21 cellular contexts compared by ENCODE assay signal in the genomic region with DNA sequence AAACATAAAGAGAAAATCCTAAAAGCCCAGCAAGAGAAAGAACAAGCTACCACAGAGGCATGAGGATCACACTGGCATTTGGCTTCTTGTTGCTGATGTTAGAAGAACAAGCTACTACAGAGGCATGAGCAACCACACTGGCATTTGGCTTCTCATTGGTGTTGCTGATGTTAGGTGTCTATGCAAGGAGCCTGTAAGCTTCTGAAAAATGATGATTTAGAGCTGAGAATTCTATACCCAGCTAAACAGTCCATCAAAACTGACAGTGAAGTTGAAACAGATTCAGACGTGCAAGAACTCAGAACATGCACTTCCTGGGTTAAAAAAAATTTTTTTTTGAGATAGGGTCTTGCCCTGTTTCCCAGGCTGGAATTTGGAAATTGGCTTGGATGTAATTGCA. TPM values are rescaled to one million over a fixed set of nuclear protein-coding genes. Genes with fewer than 3 reads are reported as not detected.
DNase-seq lines count a peak whose midpoint lies in the region; ATAC-seq, FAIRE-seq and TF ChIP-seq lines count a peak whose summit lies in the region.
"Had no signal": no experiment of that assay in that cellular context is flagged by ENCODE, and none has a peak within 500 bp of the region (broad histone marks: within the 10 kb centered on the region; RNA-seq: fewer than 3 reads in every experiment).

No MANE protein-coding gene starts in this region.

- no peak for ATAC-seq in HepG2
- ATAC-seq in right lobe of liver: no peak
- ATAC-seq in K562: no peak
- ATAC-seq: CD8-positive, alpha-beta T cell had no signal

- H2AFZ ChIP-seq in HepG2 (ENCODE audit: low read length): no peak overlapping the region
- no peak overlapping the region for H2AFZ ChIP-seq in K562 (ENCODE audit: low read depth, low read length)
- H2AFZ ChIP-seq in osteoblast (ENCODE audit: low read length): no peak overlapping the region
- H2AFZ ChIP-seq: GM23248 had no signal

- POLR2A ChIA-PET in HepG2 (lab: Yijun Ruan, JAX): no interaction called here
- POLR2A ChIA-PET in K562 (lab: Yijun Ruan, JAX): interaction anchor here (0.6 to 0.7 kb wide), 2 partner anchors 110 to 180 kb away, joined by 3 read pairs; no protein-coding TSS in a partner anchor

- H3K27ac Mint-ChIP-seq in osteocyte (ENCODE audit: unreplicated experiment): no peak overlapping the region
- H3K27ac Mint-ChIP-seq in mesothelial cell of epicardium: no peak overlapping the region
- H3K27ac Mint-ChIP-seq: B cell; CD4-positive, CD25-positive, alpha-beta regulatory T cell; CD8-positive, alpha-beta T cell had no signal

- H3K36me3 Mint-ChIP-seq in osteocyte (ENCODE audit: unreplicated experiment) (no peaks in the 10 kb centered on the region), mesothelial cell of epicardium (peaks cover 2% of the 10 kb centered on the region)
- H3K36me3 Mint-ChIP-seq: CD4-positive, CD25-positive, alpha-beta regulatory T cell; CD8-positive, alpha-beta T cell had no signal

- no peak overlapping the region for H3K4me3 Mint-ChIP-seq in osteocyte (ENCODE audit: unreplicated experiment)
- no peak overlapping the region for H3K4me3 Mint-ChIP-seq in mesothelial cell of epicardium
- H3K4me3 Mint-ChIP-seq: B cell; CD4-positive, CD25-positive, alpha-beta regulatory T cell; CD8-positive, alpha-beta T cell had no signal

- peaks cover 52% of the 10 kb centered on the region for H3K4me1 Mint-ChIP-seq in osteocyte (ENCODE audit: unreplicated experiment)
- H3K4me1 Mint-ChIP-seq in mesothelial cell of epicardium: peaks cover 35% of the 10 kb centered on the region

- intact Hi-C loops in HepG2 (cut with micrococcal nuclease; ENCODE audit: unreplicated experiment) (no loop called here), right lobe of liver (cut with DNase I) (no loop called here), K562 (cut with micrococcal nuclease) (no loop called here)

- no peaks in the 10 kb centered on the region for H3K36me3 ChIP-seq in HepG2 (replicated peaks in 1 of 2; ENCODE audit: control insufficient read depth in 1 of 2, insufficient read depth in 2 of 2, low read length in 2 of 2)
- no peaks in the 10 kb centered on the region for H3K36me3 ChIP-seq in right lobe of liver
- H3K36me3 ChIP-seq in K562 (ENCODE audit: control insufficient read depth, insufficient read depth, low read length): no peaks in the 10 kb centered on the region
- H3K36me3 ChIP-seq in osteoblast (ENCODE audit: insufficient read depth, low read length): no peaks in the 10 kb centered on the region
- H3K36me3 ChIP-seq: HAP-1 had no signal

- FAIRE-seq in HepG2 (lab: Jason Lieb, UNC) (no peak), K562 (lab: Jason Lieb, UNC) (no peak), GM12892 (lab: Jason Lieb, UNC) (no peak)
- FAIRE-seq: A204.1, G401.6, GM19239 had no signal

- H3K27me3 Mint-ChIP-seq in osteocyte (ENCODE audit: unreplicated experiment) (no peaks in the 10 kb centered on the region), mesothelial cell of epicardium (ENCODE audit: low read depth) (no peaks in the 10 kb centered on the region)
- H3K27me3 Mint-ChIP-seq: CD4-positive, CD25-positive, alpha-beta regulatory T cell had no signal

- no peaks in the 10 kb centered on the region for H3K9me1 ChIP-seq in K562 (ENCODE audit: control insufficient read depth, insufficient read depth, low read length)

- no peak overlapping the region for H3K4me3 ChIP-seq in HepG2 (replicated peaks in 1 of 3; ENCODE audit: insufficient read depth in 1 of 3, low read depth in 2 of 3, low read length in 3 of 3)
- no peak overlapping the region for H3K4me3 ChIP-seq in right lobe of liver
- H3K4me3 ChIP-seq in K562: no peak overlapping the region
- no peak overlapping the region for H3K4me3 ChIP-seq in osteoblast (ENCODE audit: insufficient read depth, low read length)
- H3K4me3 ChIP-seq: BLaER1, GM23248, HAP-1 had no signal

- H3K9ac ChIP-seq in HepG2 (ENCODE audit: insufficient read depth, low read depth, low read length): no peak overlapping the region
- no peak overlapping the region for H3K9ac ChIP-seq in K562 (ENCODE audit: insufficient read depth in 1 of 2, low read depth in 2 of 2, low read length in 2 of 2)
- H3K9ac ChIP-seq: BLaER1, GM23248 had no signal

- no peak for TF ChIP-seq POLR2A in HepG2 (IDR thresholded peaks at IDR 0.05; ENCODE audit: insufficient read depth in 1 of 2, low read depth in 2 of 2, low read length in 2 of 2)
- TF ChIP-seq POLR2A in right lobe of liver (IDR thresholded peaks at IDR 0.05): no peak
- TF ChIP-seq POLR2A in K562 (conservative IDR thresholded peaks at IDR 0.05): no peak
- no peak for TF ChIP-seq POLR2A in GM12892 (IDR thresholded peaks at IDR 0.05; ENCODE audit: low read depth, low read length)

- H3K9me3 Mint-ChIP-seq in osteocyte (ENCODE audit: unreplicated experiment) (peaks cover 8% of the 10 kb centered on the region), mesothelial cell of epicardium (peaks cover 11% of the 10 kb centered on the region)

- H3K4me2 ChIP-seq in HepG2 (ENCODE audit: low read depth, low read length): no peak overlapping the region
- no peak overlapping the region for H3K4me2 ChIP-seq in K562 (ENCODE audit: insufficient read depth, low read length)
- H3K4me2 ChIP-seq in osteoblast (ENCODE audit: insufficient read depth, low read length): no peak overlapping the region
- H3K4me2 ChIP-seq: BLaER1 had no signal

- H3K79me2 ChIP-seq in HepG2 (ENCODE audit: insufficient read depth, low read length): no peaks in the 10 kb centered on the region
- H3K79me2 ChIP-seq in K562 (ENCODE audit: control insufficient read depth, insufficient read depth, low read length): no peaks in the 10 kb centered on the region
- no peaks in the 10 kb centered on the region for H3K79me2 ChIP-seq in osteoblast (ENCODE audit: insufficient read depth, low read length)

- H3K27me3 ChIP-seq in HepG2 (ENCODE audit: control insufficient read depth in 1 of 2, insufficient read depth in 2 of 2, low read length in 2 of 2) (peaks cover 8 to 58% of the 10 kb centered on the region in 2 experiments), right lobe of liver (no peaks in the 10 kb centered on the region), K562 (ENCODE audit: control insufficient read depth in 2 of 2, insufficient read depth in 2 of 2, low read length in 2 of 2) (peaks cover 50 to 66% of the 10 kb centered on the region in 2 experiments), osteoblast (ENCODE audit: insufficient read depth, low read length) (peaks cover 3% of the 10 kb centered on the region)
- H3K27me3 ChIP-seq: BLaER1 had no signal

- WGBS in HepG2 (ENCODE audit: low lambda C conversion rate): 13% methylated on average over 1 of the region's 1 CpG
- 44% methylated on average over 1 of the region's 1 CpG for WGBS in right lobe of liver (ENCODE audit: insufficient coverage, low coverage, low lambda C conversion rate, missing lambda C conversion rate)
- WGBS in K562 (ENCODE audit: insufficient coverage, low coverage, missing lambda C conversion rate): 0% methylated on average over 1 of the region's 1 CpG

- in situ Hi-C loops in HepG2 (cut with HindIII; ENCODE audit: extremely low pct_ligation_motif_present, low pct_unique_long_range_greater_than_20kb) (no loop called here), K562 (cut with MboI) (no loop called here)

- H3K27ac ChIP-seq in HepG2 (ENCODE audit: extremely low read length, insufficient read depth, low read length) (no peak overlapping the region), right lobe of liver (no peak overlapping the region), K562 (ENCODE audit: extremely low read depth, low read depth, low read length) (no peak overlapping the region), osteoblast (ENCODE audit: low read depth, low read length) (no peak overlapping the region)
- H3K27ac ChIP-seq: 22Rv1, BLaER1, C4-2B, GM23248 had no signal

- TF ChIP-seq CTCF in HepG2 (CRISPR knock-in tag; IDR thresholded peaks at IDR 0.05) (no peak), right lobe of liver (IDR thresholded peaks at IDR 0.05) (no peak), K562 (IDR thresholded peaks at IDR 0.05 in 2 of 3, conservative IDR thresholded peaks at IDR 0.05 in 1 of 3; ENCODE audit: insufficient read depth in 2 of 3, low read depth in 1 of 3, low read length in 3 of 3) (no peak), osteoblast (IDR thresholded peaks at IDR 0.05; ENCODE audit: extremely low read depth, low read depth, low read length) (no peak), osteocyte (IDR thresholded peaks at IDR 0.05) (no peak), mesothelial cell of epicardium (IDR thresholded peaks at IDR 0.05; ENCODE audit: unreplicated experiment) (no peak)

- H3K9me3 ChIP-seq in HepG2 (ENCODE audit: low read length): peaks cover 15% of the 10 kb centered on the region
- no peaks in the 10 kb centered on the region for H3K9me3 ChIP-seq in right lobe of liver
- peaks cover 10% of the 10 kb centered on the region for H3K9me3 ChIP-seq in K562 (replicated peaks; ENCODE audit: control insufficient read depth, insufficient read depth, low read depth, low read length)
- peaks cover 9% of the 10 kb centered on the region for H3K9me3 ChIP-seq in osteoblast (ENCODE audit: low read depth, low read length)

- peaks cover 28% of the 10 kb centered on the region for H3K4me1 ChIP-seq in HepG2 (ENCODE audit: insufficient read depth, low read length)
- no peaks in the 10 kb centered on the region for H3K4me1 ChIP-seq in right lobe of liver
- H3K4me1 ChIP-seq in K562 (replicated peaks in 1 of 2; ENCODE audit: control insufficient read depth in 2 of 2, insufficient read depth in 2 of 2, low read length in 2 of 2): peaks cover 0 to 37% of the 10 kb centered on the region in 2 experiments; a peak in 1 of 5 replicates
- peaks cover 26% of the 10 kb centered on the region for H3K4me1 ChIP-seq in osteoblast (ENCODE audit: insufficient read depth, low read length)
- H3K4me1 ChIP-seq: Caco-2, HAP-1 had no signal

- TF ChIP-seq EP300 in HepG2 (IDR thresholded peaks at IDR 0.05; ENCODE audit: low read depth in 2 of 2, low read length in 2 of 2): no peak
- no peak for TF ChIP-seq EP300 in HepG2 (CRISPR knock-in tag; IDR thresholded peaks at IDR 0.05; ENCODE audit: borderline replicate concordance)
- TF ChIP-seq EP300 in K562 (IDR thresholded peaks at IDR 0.05; ENCODE audit: low read length): no peak

- TF ChIP-seq RAD21 in HepG2 (CRISPR knock-in tag; IDR thresholded peaks at IDR 0.05): no peak
- TF ChIP-seq RAD21 in K562 (CRISPR knock-in tag; conservative IDR thresholded peaks at IDR 0.05 in 1 of 2, IDR thresholded peaks at IDR 0.05 in 1 of 2): no peak

- H4K20me1 ChIP-seq in HepG2 (ENCODE audit: insufficient read depth, low read length) (no peaks in the 10 kb centered on the region), K562 (replicated peaks; ENCODE audit: control insufficient read depth, insufficient read depth, low read length) (no peaks in the 10 kb centered on the region; the same call in 1 of the 2 replicates), osteoblast (ENCODE audit: insufficient read depth, low read length) (no peaks in the 10 kb centered on the region)

- DNase-seq in HepG2 (ENCODE audit: low spot score) (no peak), right lobe of liver (no peak), K562 (ENCODE audit: extremely low read depth in 1 of 4, low spot score in 3 of 4) (no peak), osteoblast (ENCODE audit: insufficient read length, low spot score, missing footprints) (peak; percentile 79), osteocyte (ENCODE audit: extremely low spot score, unreplicated experiment) (no peak), GM12892 (ENCODE audit: insufficient read length) (no peak), mesothelial cell of epicardium (ENCODE audit: low spot score in 2 of 2, unreplicated experiment in 2 of 2) (no peak)
- DNase-seq: Caco-2; CD4-positive, CD25-positive, alpha-beta regulatory T cell; CD8-positive, alpha-beta T cell; DMS153; DND-41; GM23248 had no signal

- CTCF ChIA-PET in HepG2 (lab: Yijun Ruan, JAX; ENCODE audit: low intra/inter-chr PET ratio, low total read pairs) (no interaction called here), K562 (lab: Yijun Ruan, JAX; ENCODE audit: low intra/inter-chr PET ratio) (no interaction called here)

- BruUV-seq in HepG2 (replicated peaks; lab: Mats Ljungman, UMichigan) (no TSS peak), K562 (replicated peaks; lab: Mats Ljungman, UMichigan) (no TSS peak)

RNA-seq across cellular contexts. Expression of gene ADARB1, which starts 37.8 kb away (rescaled TPM):
- total RNA-seq in HepG2 (2016; rRNA removed; fragmentation: Illumina TruSeq; extraction: Trizol) (9.2 and 10.0 TPM in 2 replicates), right lobe of liver (1 to 10 TPM; 4.7 to 9.9 (median 8.6) TPM), K562 (2014; rRNA removed) (7.7 and 9.1 TPM in 2 replicates), K562 (2014; rRNA removed; fragmentation: Illumina TruSeq; extraction: Trizol) (8.3 TPM in 2 replicates), K562 (2015; rRNA removed; fragmentation: Illumina TruSeq; extraction: Trizol) (6.4 and 7.1 TPM in 2 replicates), K562 (2021) (12.0 and 16.0 TPM in 2 replicates), osteoblast (19.5 and 28.9 TPM in 2 replicates), osteocyte (126 and 130 TPM in 2 replicates), mesothelial cell of epicardium (22.7 to 27.9 TPM (median 26.5 TPM) in 3 replicates)
- 28.7 and 30.2 TPM in 2 replicates for total RNA-seq in HepG2 (2016; cell fraction: cytosol; rRNA removed; fragmentation: Illumina TruSeq; extraction: Trizol; ENCODE audit: low read depth)
- 7.9 and 11.7 TPM in 2 replicates for total RNA-seq in HepG2 (2016; cell fraction: insoluble cytoplasmic fraction; rRNA removed; fragmentation: Illumina TruSeq; extraction: Trizol)
- total RNA-seq in HepG2 (2016; cell fraction: membrane; rRNA removed; fragmentation: Illumina TruSeq; extraction: Trizol): 20.0 and 20.9 TPM in 2 replicates
- 8.5 and 10.4 TPM in 2 replicates for total RNA-seq in HepG2 (2016; cell fraction: nucleus; rRNA removed; fragmentation: Illumina TruSeq; extraction: Trizol)
- polyA plus RNA-seq in HepG2 (2011; rRNA removed) (6.6 and 7.1 TPM in 2 replicates), K562 (2011; rRNA removed) (8.4 and 11.8 TPM in 2 replicates), K562 (2014; fragmentation: Illumina TruSeq; extraction: Trizol) (7.3 and 9.2 TPM in 2 replicates), K562 (2014; fragmentation: Nextera tagmentation; extraction: Ambion mirVana) (1 to 10 TPM; 7.1 to 8.1 TPM), K562 (2014; rRNA removed) (6.7 and 12.8 TPM in 2 replicates)
- 4.2 and 4.4 TPM in 2 replicates for polyA plus RNA-seq in HepG2 (2011; cell fraction: cytosol; rRNA removed)
- 22.2 and 26.9 TPM in 2 replicates for polyA plus RNA-seq in HepG2 (2011; cell fraction: nucleus; rRNA removed)
- polyA plus RNA-seq in HepG2 (2012): 5.3 and 7.8 TPM in 2 replicates
- polyA plus RNA-seq in HepG2 (2016; cell fraction: cytosol; fragmentation: Illumina TruSeq; extraction: Trizol; ENCODE audit: low read depth): 5.5 and 7.0 TPM in 2 replicates
- 6.8 and 8.6 TPM in 2 replicates for polyA plus RNA-seq in HepG2 (2016; cell fraction: insoluble cytoplasmic fraction; fragmentation: Illumina TruSeq; extraction: Trizol; ENCODE audit: low read depth)
- 6.8 and 9.8 TPM in 2 replicates for polyA plus RNA-seq in HepG2 (2016; cell fraction: membrane; fragmentation: Illumina TruSeq; extraction: Trizol; ENCODE audit: low read depth)
- polyA plus RNA-seq in HepG2 (2016; cell fraction: nucleus; fragmentation: Illumina TruSeq; extraction: Trizol; ENCODE audit: insufficient read depth, low read depth): 23.5 and 27.1 TPM in 2 replicates
- 15.4 and 123 TPM in 2 replicates for polyA minus RNA-seq in HepG2 (2011; rRNA and poly(A)+ RNA removed; ENCODE audit: low replicate concordance)
- polyA minus RNA-seq in HepG2 (2011; cell fraction: cytosol; rRNA and poly(A)+ RNA removed): 7.9 and 8.5 TPM in 2 replicates
- 16.2 and 17.0 TPM in 2 replicates for polyA minus RNA-seq in HepG2 (2011; cell fraction: nucleus; rRNA and poly(A)+ RNA removed)
- 40.2 and 48.3 TPM in 2 replicates for total RNA-seq in K562 (2011; cell fraction: chromatin; rRNA removed; ENCODE audit: low replicate concordance)
- 29.0 and 30.4 TPM in 2 replicates for total RNA-seq in K562 (2011; cell fraction: nucleolus; rRNA removed)
- 24.6 and 33.4 TPM in 2 replicates for total RNA-seq in K562 (2011; cell fraction: nucleoplasm; rRNA removed)
- polyA plus RNA-seq in K562 (2011; cell fraction: cytosol; rRNA removed): 6.6 and 7.4 TPM in 2 replicates
- polyA plus RNA-seq in K562 (2011; cell fraction: nucleus; rRNA removed): 15.0 and 23.8 TPM in 2 replicates
- polyA plus RNA-seq in K562 (2012): 7.5 and 8.1 TPM in 2 replicates
- polyA minus RNA-seq in K562 (2011; rRNA and poly(A)+ RNA removed): 10.4 and 16.9 TPM in 2 replicates
- polyA minus RNA-seq in K562 (2011; cell fraction: cytosol; rRNA and poly(A)+ RNA removed): 12.7 and 15.3 TPM in 2 replicates
- polyA minus RNA-seq in K562 (2011; cell fraction: nucleus; rRNA and poly(A)+ RNA removed): 13.3 and 18.3 TPM in 2 replicates
- 2.0 TPM for polyA plus RNA-seq in GM12892 (2012; ENCODE audit: missing spikeins)

Comparison
In these comparisons a context has a peak if more than half of its experiments do, and no peak if none do; other contexts are left out.
1. Of the 241 proteins assayed by ChIP-seq in both HepG2 and K562: peak only in HepG2: none; only in K562: CBX5 and MEIS2; in both: ZFP1; in neither: 237; mixed calls (peak in some experiments, not most) for 1.